Comparison of ENCODE assay signal across 8 cellular contexts in the genomic region with DNA sequence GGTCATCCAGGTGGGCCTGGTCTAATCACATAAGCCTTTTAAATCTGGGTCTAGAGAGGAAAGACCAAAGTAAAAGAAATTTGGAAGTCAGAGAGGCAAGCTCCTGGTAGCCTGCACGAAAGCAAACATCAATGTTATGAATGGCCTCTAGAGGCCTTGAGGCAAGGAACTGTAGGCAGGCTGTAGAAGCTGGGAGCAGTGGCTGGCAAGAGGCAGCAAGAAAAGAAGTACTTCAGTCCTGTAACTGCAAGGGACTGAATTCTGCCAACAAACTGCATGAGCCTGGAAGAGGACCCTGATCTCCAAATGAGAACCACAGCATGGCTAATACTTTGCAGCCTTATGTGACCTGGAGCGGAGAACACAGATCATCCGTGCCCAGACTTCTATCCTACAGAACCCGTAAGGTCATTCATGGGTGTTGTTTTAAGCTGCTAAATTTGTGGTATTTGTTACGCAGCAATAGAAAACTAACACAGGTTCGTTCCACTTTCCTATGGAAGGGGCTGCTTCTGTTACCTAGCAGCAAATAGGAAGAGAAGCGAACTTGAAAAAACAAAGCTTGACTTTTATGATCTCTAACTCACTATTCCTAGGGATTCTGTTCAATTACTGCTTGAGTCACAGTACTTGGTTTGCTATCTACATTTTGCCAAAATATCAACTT. TPM values are rescaled to one million over a fixed set of nuclear protein-coding genes. Genes with fewer than 3 reads are reported as not detected.
DNase-seq lines count a peak whose midpoint lies in the region; ATAC-seq and TF ChIP-seq lines count a peak whose summit lies in the region.

No MANE protein-coding gene starts in this region.

- DNase-seq in activated CD4-positive, alpha-beta T cell treated with anti-CD3 and anti-CD28 coated beads for 36 hours = peak; percentile 20
- DNase-seq in activated CD4-positive, alpha-beta T cell treated with anti-CD3 and anti-CD28 coated beads, Interleukin-2, amount 50 U/mL, for 1 hour = no peak
- DNase-seq in iPS DF 6.9 (ENCODE audit: low read depth, low spot score) (no peak), stomach (no peak), NCI-H446 (lab: John Stamatoyannopoulos, UW) (no peak), NCI-H187 treated with DMSO at 0.1 percent for 48 hours (lab: John Stamatoyannopoulos, UW) (no peak), GM19240 (ENCODE audit: insufficient read length, low spot score) (no peak)

- H3K4me3 ChIP-seq in iPS DF 6.9 (ENCODE audit: low read length) = peak overlapping the region; percentile 67; the same call in 1 of the 2 replicates
- H3K4me3 ChIP-seq in stomach = peak overlapping the region; percentile 69 to 95 (median 87)

- H3K36me3 ChIP-seq in iPS DF 6.9 (ENCODE audit: control insufficient read depth, insufficient read depth, low read length) (no peaks in the 10 kb centered on the region), stomach (peaks cover 0 to 10% (median 0%) of the 10 kb centered on the region in 4 donors)

- WGBS in iPS DF 6.9 (ENCODE audit: insufficient coverage, insufficient read length) = no CpG with 5 or more reads among the region's 7 CpGs
- WGBS in stomach, 5 donors = 62 to 70% (median 69%) methylated on average over 7 of the region's 7 CpGs

- H3K36me3 Mint-ChIP-seq in activated CD4-positive, alpha-beta T cell treated with anti-CD3 and anti-CD28 coated beads for 36 hours (ENCODE audit: low read depth) = peaks cover 40% of the 10 kb centered on the region

- TF ChIP-seq CTCF in VCaP (conservative IDR thresholded peaks at IDR 0.05) = no peak
- TF ChIP-seq CTCF in stomach (IDR thresholded peaks at IDR 0.05) = no peak

- H3K4me3 Mint-ChIP-seq in activated CD4-positive, alpha-beta T cell treated with anti-CD3 and anti-CD28 coated beads for 36 hours = peak overlapping the region; percentile 81

- H3K27ac Mint-ChIP-seq in activated CD4-positive, alpha-beta T cell treated with anti-CD3 and anti-CD28 coated beads for 36 hours = peak overlapping the region; percentile 92

- H3K9me3 Mint-ChIP-seq in activated CD4-positive, alpha-beta T cell treated with anti-CD3 and anti-CD28 coated beads for 36 hours (ENCODE audit: low read depth) = no peaks in the 10 kb centered on the region

- intact Hi-C loops in activated CD4-positive, alpha-beta T cell treated with anti-CD3 and anti-CD28 coated beads for 36 hours (cut with DNase I, micrococcal nuclease) = loop anchor here (2.0 to 10.0 kb wide), 7 partner anchors 305 to 865 kb away; a partner anchor contains a TSS
- intact Hi-C loops in stomach (cut with DNase I; ENCODE audit: low total_unique reads) = no loop called here

- H3K27me3 ChIP-seq in iPS DF 6.9 (ENCODE audit: control insufficient read depth, insufficient read depth, low read length) (no peaks in the 10 kb centered on the region), stomach (no peaks in the 10 kb centered on the region)

- ATAC-seq in activated CD4-positive, alpha-beta T cell treated with anti-CD3 and anti-CD28 coated beads for 36 hours = no peak

- POLR2A ChIA-PET in activated CD4-positive, alpha-beta T cell treated with anti-CD3 and anti-CD28 coated beads for 36 hours (lab: Charles Lee) = interaction anchor here (0.6 to 2.4 kb wide), 3 partner anchors 9 to 286 kb away, joined by 3 to 12 read pairs (median 5); a partner anchor contains a TSS

- no peak for TF ChIP-seq POLR2A in stomach (IDR thresholded peaks at IDR 0.05)

- H3K9me3 ChIP-seq in iPS DF 6.9 (ENCODE audit: control insufficient read depth, insufficient read depth, low read length) (no peaks in the 10 kb centered on the region), stomach (no peaks in the 10 kb centered on the region)

- no peak for TF ChIP-seq EP300 in stomach (IDR thresholded peaks at IDR 0.05)

- peaks cover 53% of the 10 kb centered on the region for H3K4me1 Mint-ChIP-seq in activated CD4-positive, alpha-beta T cell treated with anti-CD3 and anti-CD28 coated beads for 36 hours

- no peaks in the 10 kb centered on the region for H3K27me3 Mint-ChIP-seq in activated CD4-positive, alpha-beta T cell treated with anti-CD3 and anti-CD28 coated beads for 36 hours

- H3K4me1 ChIP-seq in iPS DF 6.9 (ENCODE audit: control insufficient read depth, insufficient read depth, low read length) = 0 out of 2 replicates have a peak, but pooled peaks cover 2% of the 10 kb centered on the region
- H3K4me1 ChIP-seq in stomach = peaks cover 14 to 76% (median 56%) of the 10 kb centered on the region in 4 donors

- CTCF ChIA-PET in activated CD4-positive, alpha-beta T cell treated with anti-CD3 and anti-CD28 coated beads for 36 hours (lab: Charles Lee) = interaction anchor here (0.6 to 2.1 kb wide), 9 partner anchors 9 to 213 kb away, joined by 3 to 10 read pairs (median 3); no protein-coding TSS in a partner anchor

- H3K27ac ChIP-seq in VCaP (peak overlapping the region; percentile 97), iPS DF 6.9 (ENCODE audit: low read length) (no peak overlapping the region), stomach (peak overlapping the region in 4 of 5 donors; percentile 98 to 100 (median 100))

RNA-seq across cellular contexts. Expression of a gene that starts 1.2 kb away (rescaled TPM):
- total RNA-seq in activated CD4-positive, alpha-beta T cell treated with anti-CD3 and anti-CD28 coated beads for 36 hours = 100 to 1,000 TPM; 172 to 182 TPM
- total RNA-seq in stomach = 10 to 100 TPM; 30.1 to 94.5 (median 49.6) TPM
- polyA plus RNA-seq in stomach = 10 to 100 TPM; 37.3 to 45.1 (median 37.5) TPM

RNA-seq across cellular contexts. Expression of a gene that starts 5.2 kb away (rescaled TPM):
- total RNA-seq in activated CD4-positive, alpha-beta T cell treated with anti-CD3 and anti-CD28 coated beads for 36 hours = 10 to 100 TPM; 83.2 to 93.2 TPM
- 10 to 100 TPM in 4 of 5 donors, 1 to 10 TPM in 1; 3.2 to 57.4 (median 17.4) TPM for total RNA-seq in stomach
- polyA plus RNA-seq in stomach = 10 to 100 TPM; 28.0 to 43.8 (median 32.5) TPM
